Comparison of ENCODE assay signal across 1 cellular context in genomic region chr3:39065197-39065596, GRCh38.
TF ChIP-seq lines count a peak whose summit lies in the region.

No MANE protein-coding gene starts in this region.

TF ChIP-seq in SK-N-SH, 30 proteins besides CTCF, POLR2A, EP300 and RAD21 (continued from another document):
- TF ChIP-seq, protein P1, sequence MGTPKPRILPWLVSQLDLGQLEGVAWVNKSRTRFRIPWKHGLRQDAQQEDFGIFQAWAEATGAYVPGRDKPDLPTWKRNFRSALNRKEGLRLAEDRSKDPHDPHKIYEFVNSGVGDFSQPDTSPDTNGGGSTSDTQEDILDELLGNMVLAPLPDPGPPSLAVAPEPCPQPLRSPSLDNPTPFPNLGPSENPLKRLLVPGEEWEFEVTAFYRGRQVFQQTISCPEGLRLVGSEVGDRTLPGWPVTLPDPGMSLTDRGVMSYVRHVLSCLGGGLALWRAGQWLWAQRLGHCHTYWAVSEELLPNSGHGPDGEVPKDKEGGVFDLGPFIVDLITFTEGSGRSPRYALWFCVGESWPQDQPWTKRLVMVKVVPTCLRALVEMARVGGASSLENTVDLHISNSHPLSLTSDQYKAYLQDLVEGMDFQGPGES (IDR thresholded peaks at IDR 0.05; ENCODE audit: low read depth, low read length) = no peak
- no peak for TF ChIP-seq NRF1 (IDR thresholded peaks at IDR 0.05; ENCODE audit: low read depth, low read length)
- TF ChIP-seq, protein P2, sequence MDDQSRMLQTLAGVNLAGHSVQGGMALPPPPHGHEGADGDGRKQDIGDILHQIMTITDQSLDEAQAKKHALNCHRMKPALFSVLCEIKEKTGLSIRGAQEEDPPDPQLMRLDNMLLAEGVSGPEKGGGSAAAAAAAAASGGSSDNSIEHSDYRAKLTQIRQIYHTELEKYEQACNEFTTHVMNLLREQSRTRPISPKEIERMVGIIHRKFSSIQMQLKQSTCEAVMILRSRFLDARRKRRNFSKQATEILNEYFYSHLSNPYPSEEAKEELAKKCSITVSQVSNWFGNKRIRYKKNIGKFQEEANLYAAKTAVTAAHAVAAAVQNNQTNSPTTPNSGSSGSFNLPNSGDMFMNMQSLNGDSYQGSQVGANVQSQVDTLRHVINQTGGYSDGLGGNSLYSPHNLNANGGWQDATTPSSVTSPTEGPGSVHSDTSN (IDR thresholded peaks at IDR 0.05) = no peak
